8 cellular contexts compared by ENCODE assay signal in genomic region chr6:117840541-117840983, GRCh38.
DNase-seq lines count a peak whose midpoint lies in the region; ATAC-seq and TF ChIP-seq lines count a peak whose summit lies in the region.
"Had no signal": no experiment of that assay in that cellular context is flagged by ENCODE, and none has a peak within 500 bp of the region (broad histone marks: within the 10 kb centered on the region; RNA-seq: fewer than 3 reads in every experiment).

No MANE protein-coding gene starts in this region.

- ATAC-seq in GM19351 (IDR thresholded peaks at IDR 0.05; ENCODE audit: unreplicated experiment) (peak; percentile 67), WTC11 (peak; percentile 64), aorta (ENCODE audit: low FRiP score) (no peak), T-cell (replicated peaks in 1 of 4) (no peak)

- peaks cover 10% of the 10 kb centered on the region for H3K4me1 Mint-ChIP-seq in WTC11
- no peaks in the 10 kb centered on the region for H3K4me1 Mint-ChIP-seq in T-cell
- H3K4me1 Mint-ChIP-seq: activated B cell treated with CpG ODN at 0.5 μM for 24 hours had no signal

- H3K27ac Mint-ChIP-seq in WTC11 (no peak overlapping the region), T-cell (no peak overlapping the region)
- H3K27ac Mint-ChIP-seq: activated B cell treated with CpG ODN at 0.5 μM for 24 hours had no signal

- TF ChIP-seq EP300 in neural cell (conservative IDR thresholded peaks at IDR 0.05; ENCODE audit: poor library complexity, severe bottlenecking) = no peak

- H4K20me1 ChIP-seq in neural cell (ENCODE audit: insufficient read depth) = no peaks in the 10 kb centered on the region

- TF ChIP-seq CTCF in WTC11 (IDR thresholded peaks at IDR 0.05) = peak; percentile 55
- TF ChIP-seq CTCF in neural cell (IDR thresholded peaks at IDR 0.05; ENCODE audit: poor library complexity, severe bottlenecking) = peak; percentile 47

- no peaks in the 10 kb centered on the region for H3F3A ChIP-seq in neural cell (ENCODE audit: insufficient read depth, low read length, poor library complexity, severe bottlenecking)

- peak; percentile 64 for TF ChIP-seq RAD21 in neural cell (conservative IDR thresholded peaks at IDR 0.05)

- H3K79me2 ChIP-seq in neural cell (replicated peaks; ENCODE audit: insufficient read depth, low read length) = no peaks in the 10 kb centered on the region

- H3K9me3 Mint-ChIP-seq in WTC11 = peaks cover 10% of the 10 kb centered on the region
- peaks cover 0 to 22% (median 10%) of the 10 kb centered on the region in 3 donors for H3K9me3 Mint-ChIP-seq in T-cell

- no peaks in the 10 kb centered on the region; the same call in 1 of the 2 replicates for H3K27me3 Mint-ChIP-seq in WTC11 (ENCODE audit: low read depth)
- H3K27me3 Mint-ChIP-seq in T-cell = peaks cover 0 to 3% of the 10 kb centered on the region in 2 donors
- H3K27me3 Mint-ChIP-seq: activated B cell treated with CpG ODN at 0.5 μM for 24 hours had no signal

- POLR2A ChIA-PET in WTC11 (lab: Charles Lee) = interaction anchor here (0.6 kb wide), 1 partner anchor 49 kb away, joined by 4 read pairs; no protein-coding TSS in a partner anchor
- POLR2A ChIA-PET in T-cell (lab: Charles Lee) = no interaction called here

- WGBS in aorta, 2 donors = 13 to 20% methylated on average over 2 of the region's 2 CpGs

- DNase-seq in NCI-H146 (lab: John Stamatoyannopoulos, UW) = peak; percentile 23
- DNase-seq in WTC11 (ENCODE audit: low spot score) = no peak
- DNase-seq in aorta = no peak
- DNase-seq in hepatic stellate cell (ENCODE audit: low spot score) = no peak
- no peak for DNase-seq in T-cell
- DNase-seq: activated B cell treated with CpG ODN at 0.5 μM for 24 hours had no signal

- H3K27ac ChIP-seq in neural cell (ENCODE audit: low read length) = no peak overlapping the region
- H3K27ac ChIP-seq in aorta (ENCODE audit: low read depth in 1 of 2, low read length in 2 of 2) = no peak overlapping the region

- intact Hi-C loops in aorta (cut with DNase I) = no loop called here

- H3K4me3 ChIP-seq in neural cell (ENCODE audit: low read length) (no peak overlapping the region), aorta (ENCODE audit: low read length in 2 of 2) (no peak overlapping the region)

- H3K4me2 ChIP-seq in neural cell (ENCODE audit: low read length) = no peak overlapping the region

- CTCF ChIA-PET in WTC11 (lab: Charles Lee) = interaction anchor here (0.5 to 1.7 kb wide), 27 partner anchors 8 to 740 kb away, joined by 3 to 13 read pairs (median 4); partner anchors contain the start of gene SLC35F1
- CTCF ChIA-PET in T-cell (lab: Charles Lee) = no interaction called here

- H3K9me3 ChIP-seq in neural cell (ENCODE audit: low read length) (no peaks in the 10 kb centered on the region), aorta (ENCODE audit: control insufficient read depth, low read length) (peaks cover 4% of the 10 kb centered on the region)

- H3K27me3 ChIP-seq in neural cell (ENCODE audit: insufficient read depth, low read depth, low read length) (no peaks in the 10 kb centered on the region), aorta (ENCODE audit: control insufficient read depth in 1 of 2, insufficient read depth in 2 of 2, low read length in 1 of 2) (peaks cover 0 to 2% of the 10 kb centered on the region in 2 donors)

- H2AFZ ChIP-seq in neural cell (ENCODE audit: low read depth, low read length) = no peak overlapping the region

- H3K4me3 Mint-ChIP-seq in WTC11 (no peak overlapping the region), T-cell (no peak overlapping the region)
- H3K4me3 Mint-ChIP-seq: activated B cell treated with CpG ODN at 0.5 μM for 24 hours had no signal

- H3K36me3 Mint-ChIP-seq in WTC11 (no peaks in the 10 kb centered on the region), T-cell (no peaks in the 10 kb centered on the region)

- H3K4me1 ChIP-seq in aorta (ENCODE audit: control insufficient read depth in 1 of 2, insufficient read depth in 2 of 2, low read length in 2 of 2) = no peaks in the 10 kb centered on the region

- no peaks in the 10 kb centered on the region for H3K9me2 ChIP-seq in neural cell (ENCODE audit: insufficient read depth, low read length)

- H3K36me3 ChIP-seq in neural cell (ENCODE audit: insufficient read depth, low read length) (no peaks in the 10 kb centered on the region), aorta (ENCODE audit: control insufficient read depth in 1 of 2, insufficient read depth in 2 of 2, low read length in 1 of 2) (no peaks in the 10 kb centered on the region)

- H3K9ac ChIP-seq in neural cell (ENCODE audit: low read length) = no peak overlapping the region

TF ChIP-seq in WTC11, 78 proteins besides CTCF, POLR2A, EP300 and RAD21 (continues in another document):
- no peak for TF ChIP-seq ZBTB21 (CRISPR knock-in tag; IDR thresholded peaks at IDR 0.05; ENCODE audit: borderline replicate concordance)
- TF ChIP-seq USF1 (CRISPR knock-in tag; IDR thresholded peaks at IDR 0.05) = no peak
- TF ChIP-seq ATF2 (CRISPR knock-in tag; IDR thresholded peaks at IDR 0.05; ENCODE audit: borderline replicate concordance, low read depth) = no peak
- no peak for TF ChIP-seq FOXP4 (CRISPR knock-in tag; IDR thresholded peaks at IDR 0.05)
- TF ChIP-seq ZNF423 (CRISPR knock-in tag; IDR thresholded peaks at IDR 0.05) = no peak

TF ChIP-seq in neural cell, 6 proteins besides CTCF, POLR2A, EP300 and RAD21:
- TF ChIP-seq REST (IDR thresholded peaks at IDR 0.05; ENCODE audit: borderline replicate concordance) (no peak), SMC3 (conservative IDR thresholded peaks at IDR 0.05; ENCODE audit: poor library complexity) (peak; percentile 61), EZH2 (IDR thresholded peaks at IDR 0.05; ENCODE audit: borderline replicate concordance, insufficient read depth, low read length, poor library complexity, severe bottlenecking) (no peak), POLR2AphosphoS5 (IDR thresholded peaks at IDR 0.05) (no peak)

Comparison
In these comparisons a context has a peak if more than half of its experiments do, and no peak if none do; other contexts are left out.
1. ATAC-seq: peak in GM19351 (single experiment) and WTC11 (single experiment); none in aorta (single experiment) and T-cell (0 of 4).